9 cellular contexts compared by ENCODE assay signal in genomic region chr2:29841386-29842004, GRCh38.
DNase-seq lines count a peak whose midpoint lies in the region; TF ChIP-seq lines count a peak whose summit lies in the region.
"Had no signal": no experiment of that assay in that cellular context is flagged by ENCODE, and none has a peak within 500 bp of the region (broad histone marks: within the 10 kb centered on the region; RNA-seq: fewer than 3 reads in every experiment).

No MANE protein-coding gene starts in this region.

- TF ChIP-seq CTCF in Peyer's patch (IDR thresholded peaks at IDR 0.05) (peak; percentile 23 to 65 (median 53)), mesothelial cell of epicardium (IDR thresholded peaks at IDR 0.05; ENCODE audit: unreplicated experiment) (peak; percentile 69)

- peaks cover 0 to 6% (median 0%) of the 10 kb centered on the region in 4 donors for H3K9me3 ChIP-seq in Peyer's patch

- H3K4me3 ChIP-seq in Peyer's patch: no peak overlapping the region

- DNase-seq in DMS53 treated with DMSO at 0.1 percent for 48 hours (lab: John Stamatoyannopoulos, UW; ENCODE audit: unreplicated experiment) (peak; percentile 37), HCEC 1CT (peak; percentile 44), Peyer's patch (no peak), dermis blood vessel endothelial cell (peak; percentile 53), mesothelial cell of epicardium (ENCODE audit: low spot score in 2 of 2, unreplicated experiment in 2 of 2) (peak in 1 of 2 experiments; percentile 41), NCI-H1048 (lab: John Stamatoyannopoulos, UW) (no peak), activated gamma-delta T cell (lab: John Stamatoyannopoulos, UW) (no peak), T-helper 9 cell (no peak)

- H3K4me1 ChIP-seq in Peyer's patch: no peaks in the 10 kb centered on the region

- peaks cover 49% of the 10 kb centered on the region for H3K27me3 Mint-ChIP-seq in mesothelial cell of epicardium (ENCODE audit: low read depth)

- no peak for TF ChIP-seq POLR2A in Peyer's patch (IDR thresholded peaks at IDR 0.05)

- no peaks in the 10 kb centered on the region for H3K4me1 Mint-ChIP-seq in mesothelial cell of epicardium
- H3K4me1 Mint-ChIP-seq: memory B cell had no signal

- peaks cover 15% of the 10 kb centered on the region for H3K9me3 Mint-ChIP-seq in mesothelial cell of epicardium

- no peaks in the 10 kb centered on the region for H3K27me3 ChIP-seq in Peyer's patch

- H3K27ac Mint-ChIP-seq in mesothelial cell of epicardium: no peak overlapping the region
- H3K27ac Mint-ChIP-seq: memory B cell had no signal

- no peak overlapping the region for H3K27ac ChIP-seq in Peyer's patch

- no peaks in the 10 kb centered on the region for H3K36me3 ChIP-seq in Peyer's patch

- H3K36me3 Mint-ChIP-seq in mesothelial cell of epicardium: no peaks in the 10 kb centered on the region

- no peak overlapping the region for H3K4me3 Mint-ChIP-seq in mesothelial cell of epicardium
- H3K4me3 Mint-ChIP-seq: memory B cell had no signal

Comparison
In these comparisons a context has a peak if more than half of its experiments do, and no peak if none do; other contexts are left out.
1. DNase-seq: peak in DMS53 treated with DMSO at 0.1 percent for 48 hours (single experiment), HCEC 1CT (single experiment) and dermis blood vessel endothelial cell (single experiment); none in Peyer's patch (0 of 3), NCI-H1048 (single experiment), activated gamma-delta T cell (single experiment) and T-helper 9 cell (single experiment).